ENCODE assay signal across 1 cellular context in genomic region chr10:126972622-126973414, GRCh38.
TF ChIP-seq lines count a peak whose summit lies in the region.

No MANE protein-coding gene starts in this region.

TF ChIP-seq in SK-N-SH, 30 proteins besides CTCF, POLR2A, EP300 and RAD21 (continued from another document):
- no peak for TF ChIP-seq FOXM1 (IDR thresholded peaks at IDR 0.05; ENCODE audit: low read depth)
- TF ChIP-seq RFX5 (IDR thresholded peaks at IDR 0.05; ENCODE audit: low read length) = no peak
- TF ChIP-seq TCF12 (IDR thresholded peaks at IDR 0.05) = peak; percentile 45
- TF ChIP-seq, protein P1, sequence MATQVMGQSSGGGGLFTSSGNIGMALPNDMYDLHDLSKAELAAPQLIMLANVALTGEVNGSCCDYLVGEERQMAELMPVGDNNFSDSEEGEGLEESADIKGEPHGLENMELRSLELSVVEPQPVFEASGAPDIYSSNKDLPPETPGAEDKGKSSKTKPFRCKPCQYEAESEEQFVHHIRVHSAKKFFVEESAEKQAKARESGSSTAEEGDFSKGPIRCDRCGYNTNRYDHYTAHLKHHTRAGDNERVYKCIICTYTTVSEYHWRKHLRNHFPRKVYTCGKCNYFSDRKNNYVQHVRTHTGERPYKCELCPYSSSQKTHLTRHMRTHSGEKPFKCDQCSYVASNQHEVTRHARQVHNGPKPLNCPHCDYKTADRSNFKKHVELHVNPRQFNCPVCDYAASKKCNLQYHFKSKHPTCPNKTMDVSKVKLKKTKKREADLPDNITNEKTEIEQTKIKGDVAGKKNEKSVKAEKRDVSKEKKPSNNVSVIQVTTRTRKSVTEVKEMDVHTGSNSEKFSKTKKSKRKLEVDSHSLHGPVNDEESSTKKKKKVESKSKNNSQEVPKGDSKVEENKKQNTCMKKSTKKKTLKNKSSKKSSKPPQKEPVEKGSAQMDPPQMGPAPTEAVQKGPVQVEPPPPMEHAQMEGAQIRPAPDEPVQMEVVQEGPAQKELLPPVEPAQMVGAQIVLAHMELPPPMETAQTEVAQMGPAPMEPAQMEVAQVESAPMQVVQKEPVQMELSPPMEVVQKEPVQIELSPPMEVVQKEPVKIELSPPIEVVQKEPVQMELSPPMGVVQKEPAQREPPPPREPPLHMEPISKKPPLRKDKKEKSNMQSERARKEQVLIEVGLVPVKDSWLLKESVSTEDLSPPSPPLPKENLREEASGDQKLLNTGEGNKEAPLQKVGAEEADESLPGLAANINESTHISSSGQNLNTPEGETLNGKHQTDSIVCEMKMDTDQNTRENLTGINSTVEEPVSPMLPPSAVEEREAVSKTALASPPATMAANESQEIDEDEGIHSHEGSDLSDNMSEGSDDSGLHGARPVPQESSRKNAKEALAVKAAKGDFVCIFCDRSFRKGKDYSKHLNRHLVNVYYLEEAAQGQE (IDR thresholded peaks at IDR 0.05; ENCODE audit: low read depth, low read length) = no peak
- no peak for TF ChIP-seq MXI1 (IDR thresholded peaks at IDR 0.05; ENCODE audit: low read depth, low read length)
- TF ChIP-seq NFIC (IDR thresholded peaks at IDR 0.05; ENCODE audit: borderline replicate concordance) = peak; percentile 42; the same call in 1 of the 2 replicates
- TF ChIP-seq, protein P2, sequence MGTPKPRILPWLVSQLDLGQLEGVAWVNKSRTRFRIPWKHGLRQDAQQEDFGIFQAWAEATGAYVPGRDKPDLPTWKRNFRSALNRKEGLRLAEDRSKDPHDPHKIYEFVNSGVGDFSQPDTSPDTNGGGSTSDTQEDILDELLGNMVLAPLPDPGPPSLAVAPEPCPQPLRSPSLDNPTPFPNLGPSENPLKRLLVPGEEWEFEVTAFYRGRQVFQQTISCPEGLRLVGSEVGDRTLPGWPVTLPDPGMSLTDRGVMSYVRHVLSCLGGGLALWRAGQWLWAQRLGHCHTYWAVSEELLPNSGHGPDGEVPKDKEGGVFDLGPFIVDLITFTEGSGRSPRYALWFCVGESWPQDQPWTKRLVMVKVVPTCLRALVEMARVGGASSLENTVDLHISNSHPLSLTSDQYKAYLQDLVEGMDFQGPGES (IDR thresholded peaks at IDR 0.05; ENCODE audit: low read depth, low read length) = no peak
- TF ChIP-seq FOXJ3 (CRISPR knock-in tag; IDR thresholded peaks at IDR 0.05) = no peak
- no peak for TF ChIP-seq GATA2 (CRISPR knock-in tag; IDR thresholded peaks at IDR 0.05)
- TF ChIP-seq POLR2AphosphoS5 (IDR thresholded peaks at IDR 0.05; ENCODE audit: low read depth, low read length) = no peak
- TF ChIP-seq, protein P3, sequence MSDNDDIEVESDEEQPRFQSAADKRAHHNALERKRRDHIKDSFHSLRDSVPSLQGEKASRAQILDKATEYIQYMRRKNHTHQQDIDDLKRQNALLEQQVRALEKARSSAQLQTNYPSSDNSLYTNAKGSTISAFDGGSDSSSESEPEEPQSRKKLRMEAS (IDR thresholded peaks at IDR 0.05; ENCODE audit: low read depth) = 0 out of 2 replicates have a peak, but pooled peaks have one; percentile 14
